22 cellular contexts compared by ENCODE assay signal in the genomic region with DNA sequence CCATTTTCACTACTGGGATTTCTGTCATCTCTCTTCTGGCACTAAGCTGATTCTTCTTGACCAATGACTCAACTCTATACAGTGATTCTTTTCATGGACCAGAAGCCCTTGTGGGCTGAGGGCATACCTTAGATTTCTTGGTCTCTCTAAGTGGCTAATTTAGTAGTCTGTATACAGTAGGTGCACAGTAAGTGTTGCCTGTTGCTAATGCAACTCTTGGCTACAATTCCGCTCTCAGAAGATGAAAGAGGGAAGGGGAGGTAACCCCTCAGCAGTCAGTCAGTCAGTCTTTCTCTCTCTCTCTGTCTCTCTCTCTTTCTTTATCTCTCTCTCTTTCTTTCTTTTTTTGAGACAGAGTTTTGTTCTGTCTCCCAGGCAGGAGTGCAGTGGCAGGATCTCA.
"Had no signal": no experiment of that assay in that cellular context is flagged by ENCODE, and none has a peak within 500 bp of the region (broad histone marks: within the 10 kb centered on the region; RNA-seq: fewer than 3 reads in every experiment).

No MANE protein-coding gene starts in this region.

- H3K4me3 Mint-ChIP-seq: dendritic cell treated with granulocyte-macrophage colony-stimulating factor and Interleukin-4, amounts not matched to agents 40 ng/mL and 50 ng/mL, for 4 days; effector memory CD8-positive, alpha-beta T cell; endodermal cell; immature natural killer cell; mesothelial cell of epicardium had no signal

- H3K27me3 ChIP-seq: colonic mucosa, esophagus muscularis mucosa, foreskin keratinocyte, gastroesophageal sphincter, heart left ventricle, hepatocyte had no signal

- ATAC-seq: effector memory CD8-positive, alpha-beta T cell; foreskin keratinocyte; gastroesophageal sphincter; heart left ventricle; left colon; left lobe of liver; left ventricle myocardium superior; lower lobe of right lung; mucosa of descending colon had no signal

- H3K27ac ChIP-seq: colonic mucosa, esophagus muscularis mucosa, foreskin keratinocyte, gastroesophageal sphincter, hepatocyte, lower lobe of right lung had no signal

- H3K4me3 ChIP-seq: colonic mucosa, esophagus muscularis mucosa, gastroesophageal sphincter, heart left ventricle, hepatocyte, lower lobe of right lung, mucosa of descending colon had no signal

- DNase-seq: colonic mucosa; cortex of kidney; effector CD8-positive, alpha-beta T cell; effector memory CD8-positive, alpha-beta T cell; endodermal cell; foreskin keratinocyte; heart left ventricle; hypothalamus; immature natural killer cell; kidney; kidney glomerular epithelial cell; left colon; left ventricle myocardium superior; lower lobe of right lung; mesenchymal stem cell; mucosa of descending colon had no signal

- H3K4me1 ChIP-seq: colonic mucosa, foreskin keratinocyte, lower lobe of right lung had no signal

- H3K36me3 Mint-ChIP-seq: immature natural killer cell had no signal

- H3K27ac Mint-ChIP-seq: dendritic cell treated with granulocyte-macrophage colony-stimulating factor and Interleukin-4, amounts not matched to agents 40 ng/mL and 50 ng/mL, for 4 days; effector memory CD8-positive, alpha-beta T cell; endodermal cell; immature natural killer cell had no signal

- H3K9me3 Mint-ChIP-seq: dendritic cell treated with granulocyte-macrophage colony-stimulating factor and Interleukin-4, amounts not matched to agents 40 ng/mL and 50 ng/mL, for 4 days; effector memory CD8-positive, alpha-beta T cell; endodermal cell; immature natural killer cell; mesothelial cell of epicardium had no signal

- H3K9me3 ChIP-seq: colonic mucosa, esophagus muscularis mucosa, gastroesophageal sphincter, heart left ventricle, lower lobe of right lung, mucosa of descending colon had no signal

- H3K36me3 ChIP-seq: colonic mucosa, heart left ventricle had no signal

- H3K4me1 Mint-ChIP-seq: immature natural killer cell had no signal
